ENCODE assay signal across 8 cellular contexts in genomic region chr7:35725280-35725680, GRCh38. TPM values are rescaled to one million over a fixed set of nuclear protein-coding genes. Genes with fewer than 3 reads are reported as not detected.
DNase-seq lines count a peak whose midpoint lies in the region; ATAC-seq and TF ChIP-seq lines count a peak whose summit lies in the region.

No MANE protein-coding gene starts in this region.

- H3K9me3 ChIP-seq in esophagus muscularis mucosa: no peaks in the 10 kb centered on the region

- H3K4me1 ChIP-seq in esophagus muscularis mucosa: peaks cover 20 to 25% (median 24%) of the 10 kb centered on the region in 4 donors

- WGBS in esophagus muscularis mucosa: 93% methylated on average over 10 of the region's 10 CpGs

- H3K27me3 ChIP-seq in esophagus muscularis mucosa: no peaks in the 10 kb centered on the region

- intact Hi-C loops in esophagus muscularis mucosa (cut with DNase I): no loop called here

- TF ChIP-seq POLR2A in esophagus muscularis mucosa (IDR thresholded peaks at IDR 0.05; ENCODE audit: low read depth): no peak

- TF ChIP-seq EP300 in esophagus muscularis mucosa (IDR thresholded peaks at IDR 0.05): no peak

- no peak for TF ChIP-seq CTCF in esophagus muscularis mucosa (IDR thresholded peaks at IDR 0.05)

- H3K27ac ChIP-seq in esophagus muscularis mucosa (replicated peaks in 1 of 4): no peak overlapping the region

- H3K4me3 ChIP-seq in esophagus muscularis mucosa: no peak overlapping the region

- no peaks in the 10 kb centered on the region for H3K36me3 ChIP-seq in esophagus muscularis mucosa

- ATAC-seq in GM19324 (IDR thresholded peaks at IDR 0.05; ENCODE audit: low FRiP score, unreplicated experiment): peak; percentile 62
- peak; percentile 43 for ATAC-seq in HG03196 (IDR thresholded peaks at IDR 0.05; ENCODE audit: unreplicated experiment)

- DNase-seq in activated T-cell treated with anti-CD3 and anti-CD28 coated beads for 1 hour (ENCODE audit: low read depth) (peak; percentile 40), NCI-H446 (lab: John Stamatoyannopoulos, UW) (no peak), NCI-H2171 treated with DMSO at 0.1 percent for 48 hours (lab: John Stamatoyannopoulos, UW) (no peak), esophagus muscularis mucosa (ENCODE audit: extremely low spot score) (no peak), nucleus accumbens (lab: John Stamatoyannopoulos, UW) (no peak)
- peak; percentile 26 to 27 for DNase-seq in stimulated activated CD8-positive, alpha-beta memory T cell treated with anti-CD3 and anti-CD28 coated beads, Interleukin-2, amount 100 ng/mL, for 48 hours (ENCODE audit: low read depth in 2 of 2)

RNA-seq across cellular contexts. Expression of gene HERPUD2, which starts 30.3 kb away (rescaled TPM):
- 10 to 100 TPM; 25.3 to 43.4 (median 33.9) TPM for total RNA-seq in esophagus muscularis mucosa

Comparison
In these comparisons a context has a peak if more than half of its experiments do, and no peak if none do; other contexts are left out.
1. DNase-seq: peak in activated T-cell treated with anti-CD3 and anti-CD28 coated beads for 1 hour (single experiment) and stimulated activated CD8-positive, alpha-beta memory T cell treated with anti-CD3 and anti-CD28 coated beads, Interleukin-2, amount 100 ng/mL, for 48 hours (2 of 2); none in NCI-H446 (0 of 2), NCI-H2171 treated with DMSO at 0.1 percent for 48 hours (single experiment), esophagus muscularis mucosa (single experiment) and nucleus accumbens (0 of 56).